In genomic region chr12:768434-768833, GRCh38 we compare ENCODE assay signal across 22 cellular contexts. TPM values are rescaled to one million over a fixed set of nuclear protein-coding genes. Genes with fewer than 3 reads are reported as not detected.
DNase-seq lines count a peak whose midpoint lies in the region; ATAC-seq, FAIRE-seq and TF ChIP-seq lines count a peak whose summit lies in the region.
"Had no signal": no experiment of that assay in that cellular context is flagged by ENCODE, and none has a peak within 500 bp of the region (broad histone marks: within the 10 kb centered on the region; RNA-seq: fewer than 3 reads in every experiment).

No MANE protein-coding gene starts in this region.

- no peaks in the 10 kb centered on the region for H3K9me3 Mint-ChIP-seq in activated T-cell treated with anti-CD3 and anti-CD28 coated beads, Interleukin-2, amount 50 U/mL, for 72 hours
- no peaks in the 10 kb centered on the region for H3K9me3 Mint-ChIP-seq in activated T-cell treated with anti-CD3 and anti-CD28 coated beads, Interleukin-2, amount 50 U/mL, for 4 hours
- no peaks in the 10 kb centered on the region for H3K9me3 Mint-ChIP-seq in memory B cell

- H2AFZ ChIP-seq in OCI-LY7 (ENCODE audit: low read length): no peak overlapping the region

- intact Hi-C loops in OCI-LY7 (cut with micrococcal nuclease; ENCODE audit: unreplicated experiment): no loop called here

- no peak for TF ChIP-seq POLR2A in GM12892 (IDR thresholded peaks at IDR 0.05; ENCODE audit: low read depth, low read length)

- DNase-seq in activated T-cell treated with anti-CD3 and anti-CD28 coated beads, Interleukin-2, amount 50 U/mL, for 72 hours: no peak
- DNase-seq in activated T-cell treated with anti-CD3 and anti-CD28 coated beads, Interleukin-2, amount 50 U/mL, for 4 hours: no peak
- DNase-seq in GM12892 (ENCODE audit: insufficient read length) (no peak), OCI-LY7 (ENCODE audit: low spot score) (no peak), memory B cell (ENCODE audit: low spot score in 2 of 2) (no peak), OCI-M2 (lab: John Stamatoyannopoulos, UW; ENCODE audit: unreplicated experiment) (no peak)
- DNase-seq in stimulated activated CD4-positive, alpha-beta T cell treated with anti-CD3 and anti-CD28 coated beads, Interleukin-2, amount 100 ng/mL, for 48 hours: no peak
- DNase-seq: DMS79 treated with DMSO at 0.1 percent for 48 hours, Kasumi-1, NCI-H1048, NCI-H2107, NCI-H226, NCI-H526, Peyer's patch, SHP77 had no signal

- CTCF ChIA-PET in OCI-LY7 (lab: Charles Lee; ENCODE audit: unreplicated experiment): interaction anchor here (0.6 kb wide), 1 partner anchor 46 kb away, joined by 3 read pairs; no protein-coding TSS in a partner anchor

- peak overlapping the region; percentile 84 for H3K27ac Mint-ChIP-seq in activated T-cell treated with anti-CD3 and anti-CD28 coated beads, Interleukin-2, amount 50 U/mL, for 72 hours
- no peak overlapping the region for H3K27ac Mint-ChIP-seq in memory B cell

- H3K4me1 Mint-ChIP-seq in activated T-cell treated with anti-CD3 and anti-CD28 coated beads, Interleukin-2, amount 50 U/mL, for 72 hours (ENCODE audit: low read depth): peaks cover 72% of the 10 kb centered on the region
- peaks cover 63% of the 10 kb centered on the region for H3K4me1 Mint-ChIP-seq in activated T-cell treated with anti-CD3 and anti-CD28 coated beads, Interleukin-2, amount 50 U/mL, for 4 hours (ENCODE audit: low read depth)
- peaks cover 18% of the 10 kb centered on the region for H3K4me1 Mint-ChIP-seq in memory B cell

- H3K36me3 ChIP-seq in OCI-LY7 (ENCODE audit: insufficient read depth, low read length): peaks cover 32% of the 10 kb centered on the region
- H3K36me3 ChIP-seq: HAP-1, Peyer's patch had no signal

- H3K9me2 ChIP-seq in OCI-LY7 (ENCODE audit: insufficient read depth, low read length): no peaks in the 10 kb centered on the region

- H3K9me3 ChIP-seq in OCI-LY7 (ENCODE audit: low read length): no peaks in the 10 kb centered on the region
- H3K9me3 ChIP-seq: HAP-1, Peyer's patch had no signal

- H3K4me2 ChIP-seq in OCI-LY7 (ENCODE audit: low read length): 0 out of 2 replicates have a peak overlapping the region, but pooled peaks have one; percentile 4

- peaks cover 28% of the 10 kb centered on the region for H3K4me1 ChIP-seq in OCI-LY7 (ENCODE audit: insufficient read depth, low read length, poor library complexity, severe bottlenecking)

- no peak for TF ChIP-seq CTCF in OCI-LY7 (conservative IDR thresholded peaks at IDR 0.05; ENCODE audit: low read length)

- peaks cover 10% of the 10 kb centered on the region; the same call in 1 of the 2 replicates for H4K20me1 ChIP-seq in OCI-LY7 (ENCODE audit: insufficient read depth, low read length)

- no peak for ATAC-seq in activated T-cell treated with anti-CD3 and anti-CD28 coated beads, Interleukin-2, amount 50 U/mL, for 72 hours (replicated peaks in 1 of 2)
- no peak for ATAC-seq in activated T-cell treated with anti-CD3 and anti-CD28 coated beads, Interleukin-2, amount 50 U/mL, for 4 hours
- ATAC-seq in memory B cell (ENCODE audit: low read depth): peak; percentile 43
- no peak for ATAC-seq in GM18873 (IDR thresholded peaks at IDR 0.05; ENCODE audit: low FRiP score, unreplicated experiment)
- ATAC-seq: SK-N-SH treated with all-trans-retinoic acid at 6 μM for 48 hours had no signal

- H3K4me3 Mint-ChIP-seq in activated T-cell treated with anti-CD3 and anti-CD28 coated beads, Interleukin-2, amount 50 U/mL, for 72 hours: peak overlapping the region in 1 of 2 donors; percentile 25
- H3K4me3 Mint-ChIP-seq in activated T-cell treated with anti-CD3 and anti-CD28 coated beads, Interleukin-2, amount 50 U/mL, for 4 hours: no peak overlapping the region
- no peak overlapping the region for H3K4me3 Mint-ChIP-seq in memory B cell

- H3K4me3 ChIP-seq in OCI-LY7 (ENCODE audit: low read depth, low read length, poor library complexity, severe bottlenecking): no peak overlapping the region
- H3K4me3 ChIP-seq: HAP-1, Peyer's patch had no signal

- no peak overlapping the region for H3K27ac ChIP-seq in OCI-LY7 (ENCODE audit: low read depth, low read length, poor library complexity, severe bottlenecking)
- H3K27ac ChIP-seq: C4-2B, Peyer's patch had no signal

- no peaks in the 10 kb centered on the region for H3K27me3 Mint-ChIP-seq in activated T-cell treated with anti-CD3 and anti-CD28 coated beads, Interleukin-2, amount 50 U/mL, for 72 hours (ENCODE audit: low read depth)
- H3K27me3 Mint-ChIP-seq in activated T-cell treated with anti-CD3 and anti-CD28 coated beads, Interleukin-2, amount 50 U/mL, for 4 hours (ENCODE audit: low read depth): no peaks in the 10 kb centered on the region
- H3K27me3 Mint-ChIP-seq in memory B cell: no peaks in the 10 kb centered on the region

- peaks cover 2 to 5% of the 10 kb centered on the region in 2 donors for H3K36me3 Mint-ChIP-seq in activated T-cell treated with anti-CD3 and anti-CD28 coated beads, Interleukin-2, amount 50 U/mL, for 72 hours (ENCODE audit: insufficient read depth in 2 of 2)
- peaks cover 8% of the 10 kb centered on the region for H3K36me3 Mint-ChIP-seq in activated T-cell treated with anti-CD3 and anti-CD28 coated beads, Interleukin-2, amount 50 U/mL, for 4 hours (ENCODE audit: insufficient read depth)
- H3K36me3 Mint-ChIP-seq in memory B cell: peaks cover 4% of the 10 kb centered on the region

- BruUV-seq in OCI-LY7 (replicated peaks; lab: Mats Ljungman, UMichigan): no TSS peak

- POLR2A ChIA-PET in OCI-LY7 (lab: Charles Lee): interaction anchor here (0.6 to 2.3 kb wide), 2 partner anchors 12 to 14 kb away, joined by 3 to 8 read pairs; no protein-coding TSS in a partner anchor

- peak; percentile 58 for FAIRE-seq in GM12892 (lab: Jason Lieb, UNC)
- FAIRE-seq: A204.1, D721Med, G401.6 had no signal

- H3K79me2 ChIP-seq in OCI-LY7 (ENCODE audit: insufficient read depth, low read depth, low read length): peaks cover 93% of the 10 kb centered on the region

RNA-seq across cellular contexts. Expression of gene WNK1, which starts 16.1 kb away (rescaled TPM):
- 100 to 1,000 TPM; 177 to 213 TPM for total RNA-seq in activated T-cell treated with anti-CD3 and anti-CD28 coated beads, Interleukin-2, amount 50 U/mL, for 72 hours
- total RNA-seq in activated T-cell treated with anti-CD3 and anti-CD28 coated beads, Interleukin-2, amount 50 U/mL, for 4 hours: 100 to 1,000 TPM; 183 to 213 (median 185) TPM
- polyA plus RNA-seq in GM12892 (2012; ENCODE audit: missing spikeins): 83.8 TPM
- total RNA-seq in OCI-LY7 (2014; rRNA removed; shearing (Covaris generic)): 66.4 and 84.1 TPM in 2 replicates
- 131 and 135 TPM in 2 replicates for total RNA-seq in OCI-LY7 (2022)
